25 cellular contexts compared by ENCODE assay signal in genomic region chr12:6759741-6760140, GRCh38. TPM values are rescaled to one million over a fixed set of nuclear protein-coding genes. Genes with fewer than 3 reads are reported as not detected.
"Had no signal": no experiment of that assay in that cellular context is flagged by ENCODE, and none has a peak within 500 bp of the region (broad histone marks: within the 10 kb centered on the region; RNA-seq: fewer than 3 reads in every experiment).

No MANE protein-coding gene starts in this region.

- H3K9me3 ChIP-seq: ascending aorta, heart left ventricle, upper lobe of right lung had no signal

- H3K27ac ChIP-seq: ascending aorta, brain microvascular endothelial cell, heart left ventricle, upper lobe of right lung had no signal

- H3K4me3 ChIP-seq: ascending aorta, heart left ventricle, smooth muscle cell, upper lobe of right lung had no signal

- H3K4me2 ChIP-seq: smooth muscle cell had no signal

- H3K36me3 Mint-ChIP-seq: activated naive CD4-positive, alpha-beta T cell treated with anti-CD3 and anti-CD28 coated beads, Interleukin-2, amount 10 ng/mL, durations not matched to agents 7 days and 5 days; mesothelial cell of epicardium; naive B cell; stimulated activated memory B cell treated with anti-CD40 and anti-IgM and Interleukin-4, amounts not matched to agents 10 μg/mL and 1 μg/mL and 100 μg/mL, for 72 hours had no signal

- H3K4me3 Mint-ChIP-seq: activated naive CD4-positive, alpha-beta T cell treated with anti-CD3 and anti-CD28 coated beads, Interleukin-2, amount 10 ng/mL, durations not matched to agents 7 days and 5 days; activated naive CD8-positive, alpha-beta T cell treated with anti-CD3 and anti-CD28 coated beads, Interleukin-2, amount 10 ng/mL, durations not matched to agents 7 days and 5 days; mesothelial cell of epicardium; naive B cell; stimulated activated memory B cell treated with anti-CD40 and anti-IgM and Interleukin-4, amounts not matched to agents 10 μg/mL and 1 μg/mL and 100 μg/mL, for 72 hours; stimulated activated naive CD8-positive, alpha-beta T cell treated with anti-CD3 and anti-CD28 coated beads, Interleukin-15, amount 100 ng/mL, for 72 hours; T-helper 2 cell treated with Interferon-gamma antibody and Interleukin-4, amounts not matched to agents 5 μg/mL and 100 μg/mL, for 36 hours had no signal

- H3K36me3 ChIP-seq: ascending aorta, brain microvascular endothelial cell, heart left ventricle, upper lobe of right lung had no signal

- H3K9me3 Mint-ChIP-seq: activated naive CD4-positive, alpha-beta T cell treated with anti-CD3 and anti-CD28 coated beads, Interleukin-2, amount 10 ng/mL, durations not matched to agents 7 days and 5 days; activated naive CD8-positive, alpha-beta T cell treated with anti-CD3 and anti-CD28 coated beads, Interleukin-2, amount 10 ng/mL, durations not matched to agents 7 days and 5 days; stimulated activated memory B cell treated with anti-CD40 and anti-IgM and Interleukin-4, amounts not matched to agents 10 μg/mL and 1 μg/mL and 100 μg/mL, for 72 hours; stimulated activated naive CD8-positive, alpha-beta T cell treated with anti-CD3 and anti-CD28 coated beads, Interleukin-15, amount 100 ng/mL, for 72 hours; T-helper 2 cell treated with Interferon-gamma antibody and Interleukin-4, amounts not matched to agents 5 μg/mL and 100 μg/mL, for 36 hours had no signal

- DNase-seq: activated CD4-positive, alpha-beta T cell treated with anti-CD3 and anti-CD28 coated beads for 48 hours; activated CD4-positive, alpha-beta T cell treated with anti-CD3 and anti-CD28 coated beads, Interleukin-2, amount 50 U/mL, for 48 hours; activated CD8-positive, alpha-beta memory T cell treated with anti-CD3 and anti-CD28 coated beads for 24 hours; activated effector memory CD4-positive, alpha-beta T cell treated with anti-CD3 and anti-CD28 coated beads, Interleukin-2, amount 50 U/mL, for 16 hours; activated naive CD4-positive, alpha-beta T cell treated with anti-CD3 and anti-CD28 coated beads, Interleukin-2, amount 10 ng/mL, durations not matched to agents 7 days and 5 days; activated naive CD8-positive, alpha-beta T cell treated with anti-CD3 and anti-CD28 coated beads, Interleukin-2, amount 10 ng/mL, durations not matched to agents 7 days and 5 days; brain microvascular endothelial cell; foreskin fibroblast; naive B cell; retina; stimulated activated CD4-positive, alpha-beta T cell treated with anti-CD3 and anti-CD28 coated beads, Interleukin-1b, Interleukin-23, amount 100 ng/mL, for 48 hours; stimulated activated CD4-positive, alpha-beta T cell treated with anti-CD3 and anti-CD28 coated beads, Interleukin-4, amount 100 ng/mL, for 4 hours; stimulated activated CD8-positive, alpha-beta memory T cell treated with anti-CD3 and anti-CD28 coated beads, Interleukin-4, amount 100 ng/mL, for 48 hours; stimulated activated naive CD8-positive, alpha-beta T cell treated with anti-CD3 and anti-CD28 coated beads, Interleukin-15, amount 100 ng/mL, for 72 hours; substantia nigra; T-helper 1 cell; upper lobe of right lung had no signal

- H3K27me3 ChIP-seq: ascending aorta, brain microvascular endothelial cell, heart left ventricle, upper lobe of right lung had no signal

- H3K27ac Mint-ChIP-seq: activated naive CD4-positive, alpha-beta T cell treated with anti-CD3 and anti-CD28 coated beads, Interleukin-2, amount 10 ng/mL, durations not matched to agents 7 days and 5 days; activated naive CD8-positive, alpha-beta T cell treated with anti-CD3 and anti-CD28 coated beads, Interleukin-2, amount 10 ng/mL, durations not matched to agents 7 days and 5 days; mesothelial cell of epicardium; naive B cell; stimulated activated memory B cell treated with anti-CD40 and anti-IgM and Interleukin-4, amounts not matched to agents 10 μg/mL and 1 μg/mL and 100 μg/mL, for 72 hours; stimulated activated naive CD8-positive, alpha-beta T cell treated with anti-CD3 and anti-CD28 coated beads, Interleukin-15, amount 100 ng/mL, for 72 hours; T-helper 2 cell treated with Interferon-gamma antibody and Interleukin-4, amounts not matched to agents 5 μg/mL and 100 μg/mL, for 36 hours had no signal

RNA-seq across cellular contexts. Expression of gene LAG3, which starts 12.6 kb away (rescaled TPM):
- total RNA-seq: ascending aorta, esophagus mucosa, kidney epithelial cell had no signal
